Comparison of ENCODE assay signal across 9 cellular contexts in genomic region chr20:49981218-49982071, GRCh38. TPM values are rescaled to one million over a fixed set of nuclear protein-coding genes. Genes with fewer than 3 reads are reported as not detected.
DNase-seq lines count a peak whose midpoint lies in the region; ATAC-seq, FAIRE-seq and TF ChIP-seq lines count a peak whose summit lies in the region.
"Had no signal": no experiment of that assay in that cellular context is flagged by ENCODE, and none has a peak within 500 bp of the region (broad histone marks: within the 10 kb centered on the region; RNA-seq: fewer than 3 reads in every experiment).

No MANE protein-coding gene starts in this region.

- TF ChIP-seq RAD21 in HepG2 (CRISPR knock-in tag; IDR thresholded peaks at IDR 0.05): no peak

- no peak for TF ChIP-seq POLR2A in HepG2 (IDR thresholded peaks at IDR 0.05; ENCODE audit: insufficient read depth in 1 of 2, low read depth in 2 of 2, low read length in 2 of 2)
- TF ChIP-seq POLR2A in right lobe of liver (IDR thresholded peaks at IDR 0.05): no peak

- no peaks in the 10 kb centered on the region for H4K20me1 ChIP-seq in HepG2 (ENCODE audit: insufficient read depth, low read length)

- no peak for TF ChIP-seq EP300 in HepG2 (IDR thresholded peaks at IDR 0.05; ENCODE audit: low read depth in 2 of 2, low read length in 2 of 2)
- TF ChIP-seq EP300 in HepG2 (CRISPR knock-in tag; IDR thresholded peaks at IDR 0.05; ENCODE audit: borderline replicate concordance): no peak

- POLR2A ChIA-PET in HepG2 (lab: Yijun Ruan, JAX) (interaction anchor here (0.8 to 6.8 kb wide), 17 partner anchors 9 to 192 kb away, joined by 3 to 58 read pairs (median 3); partner anchors contain the start of genes PEDS1 and RNF114), activated B cell treated with CpG ODN at 0.5 μM for 24 hours (lab: Charles Lee) (interaction anchor here (0.6 to 3.0 kb wide), 5 partner anchors 54 to 776 kb away, joined by 3 to 21 read pairs (median 4); partner anchors contain the start of gene PEDS1)

- no peaks in the 10 kb centered on the region for H3K27me3 Mint-ChIP-seq in activated B cell treated with CpG ODN at 0.5 μM for 24 hours
- peaks cover 3% of the 10 kb centered on the region for H3K27me3 Mint-ChIP-seq in memory B cell
- H3K27me3 Mint-ChIP-seq in type B pancreatic cell: peaks cover 27% of the 10 kb centered on the region

- in situ Hi-C loops in HepG2 (cut with HindIII; ENCODE audit: extremely low pct_ligation_motif_present, low pct_unique_long_range_greater_than_20kb): loop anchor here (5.0 kb wide), 2 partner anchors 96 to 191 kb away; no protein-coding TSS in a partner anchor

- no peak overlapping the region for H3K27ac ChIP-seq in HepG2 (ENCODE audit: extremely low read length, insufficient read depth, low read length)
- no peak overlapping the region for H3K27ac ChIP-seq in right lobe of liver

- 7% methylated on average over 21 of the region's 23 CpGs for WGBS in HepG2 (ENCODE audit: low lambda C conversion rate)
- 66% methylated on average over 10 of the region's 23 CpGs for WGBS in right lobe of liver (ENCODE audit: insufficient coverage, low coverage, low lambda C conversion rate, missing lambda C conversion rate)

- no peaks in the 10 kb centered on the region for H3K36me3 Mint-ChIP-seq in activated B cell treated with CpG ODN at 0.5 μM for 24 hours (ENCODE audit: low read depth)
- H3K36me3 Mint-ChIP-seq in memory B cell: no peaks in the 10 kb centered on the region
- peaks cover 18% of the 10 kb centered on the region for H3K36me3 Mint-ChIP-seq in type B pancreatic cell

- no peak overlapping the region for H2AFZ ChIP-seq in HepG2 (ENCODE audit: low read length)

- BruUV-seq in HepG2 (replicated peaks; lab: Mats Ljungman, UMichigan): no TSS peak

- H3K36me3 ChIP-seq in HepG2 (replicated peaks in 1 of 2; ENCODE audit: control insufficient read depth in 1 of 2, insufficient read depth in 2 of 2, low read length in 2 of 2) (no peaks in the 10 kb centered on the region; a peak in 1 of 5 replicates), right lobe of liver (no peaks in the 10 kb centered on the region)

- H3K4me3 Mint-ChIP-seq in activated B cell treated with CpG ODN at 0.5 μM for 24 hours (peak overlapping the region; percentile 72), memory B cell (peak overlapping the region; percentile 14), type B pancreatic cell (peak overlapping the region; percentile 83)

- TF ChIP-seq CTCF in HepG2 (CRISPR knock-in tag; IDR thresholded peaks at IDR 0.05) (no peak), right lobe of liver (IDR thresholded peaks at IDR 0.05) (no peak), activated B cell treated with CpG ODN at 0.5 μM for 24 hours (IDR thresholded peaks at IDR 0.05) (no peak), type B pancreatic cell (conservative IDR thresholded peaks at IDR 0.05) (no peak)

- H3K27me3 ChIP-seq in HepG2 (ENCODE audit: control insufficient read depth in 1 of 2, insufficient read depth in 2 of 2, low read length in 2 of 2) (peaks cover 5 to 29% of the 10 kb centered on the region in 2 experiments), right lobe of liver (no peaks in the 10 kb centered on the region)

- H3K4me1 Mint-ChIP-seq in activated B cell treated with CpG ODN at 0.5 μM for 24 hours: peaks cover 24% of the 10 kb centered on the region
- peaks cover 8% of the 10 kb centered on the region for H3K4me1 Mint-ChIP-seq in memory B cell
- peaks cover 24% of the 10 kb centered on the region for H3K4me1 Mint-ChIP-seq in type B pancreatic cell (ENCODE audit: unreplicated experiment)

- H3K4me1 ChIP-seq in HepG2 (ENCODE audit: insufficient read depth, low read length) (peaks cover 91% of the 10 kb centered on the region), right lobe of liver (peaks cover 0 to 19% (median 3%) of the 10 kb centered on the region in 4 donors)

- H3K27ac Mint-ChIP-seq in activated B cell treated with CpG ODN at 0.5 μM for 24 hours: no peak overlapping the region
- H3K27ac Mint-ChIP-seq in memory B cell: no peak overlapping the region
- H3K27ac Mint-ChIP-seq in type B pancreatic cell: peak overlapping the region; percentile 74

- H3K4me2 ChIP-seq in HepG2 (ENCODE audit: low read depth, low read length): peak overlapping the region; percentile 81

- no peak for DNase-seq in HepG2 (ENCODE audit: low spot score)
- no peak for DNase-seq in right lobe of liver
- DNase-seq in activated B cell treated with CpG ODN at 0.5 μM for 24 hours: no peak
- DNase-seq in memory B cell (ENCODE audit: low spot score in 2 of 2): no peak
- DNase-seq in type B pancreatic cell (ENCODE audit: extremely low spot score, unreplicated experiment): no peak
- DNase-seq in NAMALWA (ENCODE audit: low spot score): no peak
- no peak for DNase-seq in NCI-H146 treated with DMSO at 0.1 percent for 48 hours (lab: John Stamatoyannopoulos, UW; ENCODE audit: unreplicated experiment)
- DNase-seq in islet precursor cell: no peak
- DNase-seq: SW 1271 had no signal

- peak overlapping the region; percentile 36 for H3K9ac ChIP-seq in HepG2 (ENCODE audit: insufficient read depth, low read depth, low read length)

- intact Hi-C loops in HepG2 (cut with micrococcal nuclease; ENCODE audit: unreplicated experiment): loop anchor here (5.0 kb wide), 1 partner anchor 51 kb away; no protein-coding TSS in a partner anchor
- intact Hi-C loops in right lobe of liver (cut with DNase I): loop anchor here (5.0 kb wide), 2 partner anchors 86 to 91 kb away; no protein-coding TSS in a partner anchor
- intact Hi-C loops in activated B cell treated with CpG ODN at 0.5 μM for 24 hours (cut with micrococcal nuclease): loop anchor here (1.0 to 2.0 kb wide), 4 partner anchors 18 to 59 kb away; partner anchors contain the start of gene RNF114

- no peaks in the 10 kb centered on the region for H3K9me3 Mint-ChIP-seq in activated B cell treated with CpG ODN at 0.5 μM for 24 hours
- no peaks in the 10 kb centered on the region for H3K9me3 Mint-ChIP-seq in memory B cell
- no peaks in the 10 kb centered on the region for H3K9me3 Mint-ChIP-seq in type B pancreatic cell

- ATAC-seq in HepG2 (peak; percentile 6), right lobe of liver (no peak), activated B cell treated with CpG ODN at 0.5 μM for 24 hours (ENCODE audit: low read depth) (no peak), memory B cell (ENCODE audit: low read depth) (no peak)

- H3K79me2 ChIP-seq in HepG2 (ENCODE audit: insufficient read depth, low read length): no peaks in the 10 kb centered on the region

- H3K4me3 ChIP-seq in HepG2 (replicated peaks in 1 of 3; ENCODE audit: insufficient read depth in 1 of 3, low read depth in 2 of 3, low read length in 3 of 3): peak overlapping the region; percentile 5 to 65 (median 20)
- no peak overlapping the region for H3K4me3 ChIP-seq in right lobe of liver

- H3K9me3 ChIP-seq in HepG2 (ENCODE audit: low read length) (no peaks in the 10 kb centered on the region), right lobe of liver (no peaks in the 10 kb centered on the region)

- FAIRE-seq in HepG2 (lab: Jason Lieb, UNC): no peak

- CTCF ChIA-PET in HepG2 (lab: Yijun Ruan, JAX; ENCODE audit: low intra/inter-chr PET ratio, low total read pairs) (interaction anchor here (2.1 to 8.4 kb wide), 2 partner anchors 90 to 104 kb away, joined by 8 to 163 read pairs; no protein-coding TSS in a partner anchor), activated B cell treated with CpG ODN at 0.5 μM for 24 hours (lab: Charles Lee) (interaction anchor here (0.8 to 12.6 kb wide), 11 partner anchors 18 to 198 kb away, joined by 3 to 346 read pairs (median 4); no protein-coding TSS in a partner anchor)

RNA-seq across cellular contexts. Expression of gene SNAI1, which starts 1.3 kb away (rescaled TPM):
- total RNA-seq in HepG2 (2016; rRNA removed; fragmentation: Illumina TruSeq; extraction: Trizol) (1.3 and 1.4 TPM in 2 replicates), right lobe of liver (1 to 10 TPM in 4 of 6 experiments, under 1 TPM in 2; 0.73 to 1.9 (median 1.1) TPM), activated B cell treated with CpG ODN at 0.5 μM for 24 hours (0.61 and 0.67 TPM in 2 replicates), type B pancreatic cell (ENCODE audit: low replicate concordance) (12.1 and 30.8 TPM in 2 replicates)
- 0.35 and 0.40 TPM in 2 replicates for total RNA-seq in HepG2 (2016; cell fraction: cytosol; rRNA removed; fragmentation: Illumina TruSeq; extraction: Trizol; ENCODE audit: low read depth)
- 1.1 and 1.4 TPM in 2 replicates for total RNA-seq in HepG2 (2016; cell fraction: insoluble cytoplasmic fraction; rRNA removed; fragmentation: Illumina TruSeq; extraction: Trizol)
- 0.68 and 1.4 TPM in 2 replicates for total RNA-seq in HepG2 (2016; cell fraction: membrane; rRNA removed; fragmentation: Illumina TruSeq; extraction: Trizol)
- total RNA-seq in HepG2 (2016; cell fraction: nucleus; rRNA removed; fragmentation: Illumina TruSeq; extraction: Trizol): 1.4 and 2.3 TPM in 2 replicates
- 1.3 and 1.5 TPM in 2 replicates for polyA plus RNA-seq in HepG2 (2011; rRNA removed)
- polyA plus RNA-seq in HepG2 (2011; cell fraction: cytosol; rRNA removed): 0.35 and 0.76 TPM in 2 replicates
- 3.0 and 3.7 TPM in 2 replicates for polyA plus RNA-seq in HepG2 (2011; cell fraction: nucleus; rRNA removed)
- polyA plus RNA-seq in HepG2 (2012): 1.5 and 1.6 TPM in 2 replicates
- polyA plus RNA-seq in HepG2 (2016; cell fraction: cytosol; fragmentation: Illumina TruSeq; extraction: Trizol; ENCODE audit: low read depth): 0.55 and 0.59 TPM in 2 replicates
- polyA plus RNA-seq in HepG2 (2016; cell fraction: insoluble cytoplasmic fraction; fragmentation: Illumina TruSeq; extraction: Trizol; ENCODE audit: low read depth): 2.2 and 3.6 TPM in 2 replicates
- polyA plus RNA-seq in HepG2 (2016; cell fraction: membrane; fragmentation: Illumina TruSeq; extraction: Trizol; ENCODE audit: low read depth): 0.93 and 1.2 TPM in 2 replicates
- polyA plus RNA-seq in HepG2 (2016; cell fraction: nucleus; fragmentation: Illumina TruSeq; extraction: Trizol; ENCODE audit: insufficient read depth, low read depth): 3.5 and 4.2 TPM in 2 replicates
- 1.4 and 7.4 TPM in 2 replicates for polyA minus RNA-seq in HepG2 (2011; rRNA and poly(A)+ RNA removed; ENCODE audit: low replicate concordance)
- polyA minus RNA-seq in HepG2 (2011; cell fraction: cytosol; rRNA and poly(A)+ RNA removed): 0.40 and 0.79 TPM in 2 replicates
- 0.77 and 1.6 TPM in 2 replicates for polyA minus RNA-seq in HepG2 (2011; cell fraction: nucleus; rRNA and poly(A)+ RNA removed)

RNA-seq across cellular contexts. Expression of gene RNF114, which starts 45.2 kb away (rescaled TPM):
- total RNA-seq in HepG2 (2016; rRNA removed; fragmentation: Illumina TruSeq; extraction: Trizol) (119 and 137 TPM in 2 replicates), right lobe of liver (100 to 1,000 TPM in 1 of 6 experiments, 10 to 100 TPM in 5; 38.6 to 113 (median 44.9) TPM), activated B cell treated with CpG ODN at 0.5 μM for 24 hours (56.5 and 56.6 TPM in 2 replicates), type B pancreatic cell (ENCODE audit: low replicate concordance) (62.9 and 72.1 TPM in 2 replicates)
- total RNA-seq in HepG2 (2016; cell fraction: cytosol; rRNA removed; fragmentation: Illumina TruSeq; extraction: Trizol; ENCODE audit: low read depth): 20.7 and 21.9 TPM in 2 replicates
- 117 and 134 TPM in 2 replicates for total RNA-seq in HepG2 (2016; cell fraction: insoluble cytoplasmic fraction; rRNA removed; fragmentation: Illumina TruSeq; extraction: Trizol)
- 58.2 and 60.7 TPM in 2 replicates for total RNA-seq in HepG2 (2016; cell fraction: membrane; rRNA removed; fragmentation: Illumina TruSeq; extraction: Trizol)
- total RNA-seq in HepG2 (2016; cell fraction: nucleus; rRNA removed; fragmentation: Illumina TruSeq; extraction: Trizol): 54.0 and 64.8 TPM in 2 replicates
- 120 and 126 TPM in 2 replicates for polyA plus RNA-seq in HepG2 (2011; rRNA removed)
- 177 and 201 TPM in 2 replicates for polyA plus RNA-seq in HepG2 (2011; cell fraction: cytosol; rRNA removed)
- polyA plus RNA-seq in HepG2 (2011; cell fraction: nucleus; rRNA removed): 108 and 112 TPM in 2 replicates
- polyA plus RNA-seq in HepG2 (2012): 108 and 111 TPM in 2 replicates
- 27.1 and 29.4 TPM in 2 replicates for polyA plus RNA-seq in HepG2 (2016; cell fraction: cytosol; fragmentation: Illumina TruSeq; extraction: Trizol; ENCODE audit: low read depth)
- 140 and 169 TPM in 2 replicates for polyA plus RNA-seq in HepG2 (2016; cell fraction: insoluble cytoplasmic fraction; fragmentation: Illumina TruSeq; extraction: Trizol; ENCODE audit: low read depth)
- 33.3 and 36.2 TPM in 2 replicates for polyA plus RNA-seq in HepG2 (2016; cell fraction: membrane; fragmentation: Illumina TruSeq; extraction: Trizol; ENCODE audit: low read depth)
- polyA plus RNA-seq in HepG2 (2016; cell fraction: nucleus; fragmentation: Illumina TruSeq; extraction: Trizol; ENCODE audit: insufficient read depth, low read depth): 104 and 116 TPM in 2 replicates
- 71.3 and 124 TPM in 2 replicates for polyA minus RNA-seq in HepG2 (2011; rRNA and poly(A)+ RNA removed; ENCODE audit: low replicate concordance)
- polyA minus RNA-seq in HepG2 (2011; cell fraction: cytosol; rRNA and poly(A)+ RNA removed): 93.0 and 100 TPM in 2 replicates
- polyA minus RNA-seq in HepG2 (2011; cell fraction: nucleus; rRNA and poly(A)+ RNA removed): 73.1 and 76.2 TPM in 2 replicates

Comparison
In these comparisons a context has a peak if more than half of its experiments do, and no peak if none do; other contexts are left out.
1. H3K4me3 ChIP-seq: peak in HepG2 (3 of 3); none in right lobe of liver (0 of 3).
2. H3K4me3 Mint-ChIP-seq: peak in every context shown above with its lines; median percentile 83 in type B pancreatic cell; 72 in activated B cell treated with CpG ODN at 0.5 μM for 24 hours; 14 in memory B cell.